In genomic region chr13:89574077-89574476, GRCh38 we compare ENCODE assay signal across 32 cellular contexts.
"Had no signal": no experiment of that assay in that cellular context is flagged by ENCODE, and none has a peak within 500 bp of the region (broad histone marks: within the 10 kb centered on the region; RNA-seq: fewer than 3 reads in every experiment).

No MANE protein-coding gene starts in this region.

- DNase-seq: activated B cell treated with CpG ODN at 0.5 μM for 24 hours; activated CD4-positive, alpha-beta memory T cell treated with anti-CD3 and anti-CD28 coated beads, Interleukin-2, amount 10 ng/mL, durations not matched to agents 7 days and 5 days; activated CD4-positive, alpha-beta T cell treated with anti-CD3 and anti-CD28 coated beads for 4 hours; activated CD4-positive, alpha-beta T cell treated with anti-CD3 and anti-CD28 coated beads, Interleukin-2, amount 10 ng/mL, durations not matched to agents 7 days and 5 days; activated CD4-positive, alpha-beta T cell treated with anti-CD3 and anti-CD28 coated beads, Interleukin-2, amount 50 U/mL, for 48 hours; activated CD4-positive, CD25-positive, alpha-beta regulatory T cell treated with anti-CD3 and anti-CD28 coated beads, Interleukin-2, amount 50 U/mL, for 72 hours; activated CD8-positive, alpha-beta memory T cell treated with anti-CD3 and anti-CD28 coated beads for 24 hours; activated CD8-positive, alpha-beta memory T cell treated with anti-CD3 and anti-CD28 coated beads, Interleukin-2, amount 10 ng/mL, durations not matched to agents 7 days and 5 days; activated CD8-positive, alpha-beta memory T cell treated with anti-CD3 and anti-CD28 coated beads, Interleukin-2, amount 50 U/mL, for 48 hours; activated CD8-positive, alpha-beta T cell treated with anti-CD3 and anti-CD28 coated beads, Interleukin-2, amount 10 ng/mL, durations not matched to agents 7 days and 5 days; activated effector memory CD4-positive, alpha-beta T cell treated with anti-CD3 and anti-CD28 coated beads, Interleukin-2, amount 50 U/mL, for 16 hours; activated gamma-delta T cell treated with Interleukin-2 at 50 U/mL for 16 hours; activated naive CD4-positive, alpha-beta T cell; activated naive CD4-positive, alpha-beta T cell treated with anti-CD3 and anti-CD28 coated beads for 36 hours; activated naive CD4-positive, alpha-beta T cell treated with anti-CD3 and anti-CD28 coated beads, Interleukin-2, amount 50 U/mL, for 16 hours; activated naive CD8-positive, alpha-beta T cell treated with anti-CD3 and anti-CD28 coated beads for 36 hours; activated T-cell treated with anti-CD3 and anti-CD28 coated beads, Interleukin-2, amount 50 U/mL, for 1 hour; activated T-cell treated with anti-CD3 and anti-CD28 coated beads, Interleukin-2, amount 50 U/mL, for 4 hours; activated T-cell treated with anti-CD3 and anti-CD28 coated beads, Interleukin-2, amount 50 U/mL, for 72 hours; adrenal gland; amniotic stem cell; aorta; body of pancreas; brain microvascular endothelial cell; central memory CD4-positive, alpha-beta T cell; T-helper 1 cell; T-helper 2 cell; T-helper 9 cell had no signal

- H3K9me3 ChIP-seq: adrenal gland, body of pancreas had no signal

- H3K4me3 ChIP-seq: adrenal gland, body of pancreas, breast epithelium had no signal

- H3K36me3 ChIP-seq: adrenal gland, brain microvascular endothelial cell, breast epithelium had no signal

- ATAC-seq: activated CD8-positive, alpha-beta memory T cell treated with anti-CD3 and anti-CD28 coated beads, Interleukin-2, amount 10 ng/mL, durations not matched to agents 7 days and 5 days; activated CD8-positive, alpha-beta T cell treated with anti-CD3 and anti-CD28 coated beads, Interleukin-2, amount 10 ng/mL, durations not matched to agents 7 days and 5 days; activated naive CD4-positive, alpha-beta T cell treated with anti-CD3 and anti-CD28 coated beads, Interleukin-2, amount 50 U/mL, for 72 hours; activated T-cell treated with anti-CD3 and anti-CD28 coated beads, Interleukin-2, amount 50 U/mL, for 4 hours; activated T-cell treated with anti-CD3 and anti-CD28 coated beads, Interleukin-2, amount 50 U/mL, for 72 hours; activated T-helper 17 cell treated with anti-CD3 and anti-CD28 coated beads, Interleukin-2, amount 50 U/mL, for 72 hours; body of pancreas had no signal

- H3K4me1 ChIP-seq: body of pancreas, breast epithelium had no signal

- H3K27ac ChIP-seq: adrenal gland, body of pancreas, brain microvascular endothelial cell, breast epithelium, VCaP had no signal

- H3K27me3 ChIP-seq: adrenal gland, body of pancreas, brain microvascular endothelial cell, breast epithelium had no signal
